16 cellular contexts compared by ENCODE assay signal in the genomic region with DNA sequence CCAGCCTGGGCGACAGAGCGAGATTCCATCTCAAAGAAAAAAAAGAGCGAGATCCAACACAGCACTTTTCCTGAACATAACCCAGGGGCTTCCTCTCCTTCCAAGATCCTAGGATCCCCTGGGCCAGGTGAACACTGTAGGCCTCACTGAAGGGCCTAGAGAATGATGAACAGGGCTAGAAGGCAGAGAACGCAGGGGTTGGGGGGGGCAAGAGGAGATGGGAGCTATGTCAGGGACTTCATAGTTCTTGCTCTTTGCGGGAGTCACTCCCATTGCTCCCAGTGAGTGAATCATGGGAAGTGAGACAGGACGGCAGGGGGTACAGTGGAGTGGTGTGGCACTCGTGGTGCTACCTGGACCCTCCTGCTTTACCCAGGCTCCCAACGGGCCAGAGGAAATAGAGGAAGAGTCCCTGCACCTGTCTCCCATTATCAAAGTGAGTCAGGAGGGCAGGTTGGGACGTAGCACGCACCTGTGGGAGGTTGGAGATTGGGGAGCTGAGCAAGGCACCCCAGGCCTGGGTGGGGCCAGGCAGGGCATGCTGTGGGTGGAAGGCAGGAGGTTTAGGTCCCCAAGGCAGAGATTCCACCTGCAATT. TPM values are rescaled to one million over a fixed set of nuclear protein-coding genes. Genes with fewer than 3 reads are reported as not detected.
DNase-seq lines count a peak whose midpoint lies in the region; TF ChIP-seq lines count a peak whose summit lies in the region.
"Had no signal": no experiment of that assay in that cellular context is flagged by ENCODE, and none has a peak within 500 bp of the region (broad histone marks: within the 10 kb centered on the region; RNA-seq: fewer than 3 reads in every experiment).

No MANE protein-coding gene starts in this region.

- DNase-seq in RWPE1 (ENCODE audit: low spot score) = peak; percentile 79
- no peak for DNase-seq in esophagus muscularis mucosa (ENCODE audit: extremely low spot score)
- DNase-seq in prostate gland (ENCODE audit: low spot score) = no peak
- DNase-seq in amniotic stem cell (lab: John Stamatoyannopoulos, UW) = no peak
- DNase-seq in AML-193 (lab: John Stamatoyannopoulos, UW) = no peak
- no peak for DNase-seq in NCI-H524 treated with DMSO at 0.1 percent for 48 hours (lab: John Stamatoyannopoulos, UW)
- DNase-seq in activated T-cell treated with anti-CD3 and anti-CD28 coated beads, Interleukin-2, amount 50 U/mL, for 1 hour = no peak
- DNase-seq: activated CD4-positive, CD25-positive, alpha-beta regulatory T cell treated with anti-CD3 and anti-CD28 coated beads, Interleukin-2, amount 50 U/mL, for 72 hours; CD4-positive, CD25-positive, alpha-beta regulatory T cell; GDM1; HCEC 1CT; midbrain; NCI-H1092; stimulated activated naive CD4-positive, alpha-beta T cell treated with Interleukin-2 at 50 U/mL for 16 hours had no signal

- H3K9me3 ChIP-seq in HEK293 (ENCODE audit: control insufficient read depth, insufficient read depth, low read depth, low read length) = no peaks in the 10 kb centered on the region
- H3K9me3 ChIP-seq in esophagus muscularis mucosa = no peaks in the 10 kb centered on the region
- H3K9me3 ChIP-seq in prostate gland = no peaks in the 10 kb centered on the region

- H3K27me3 ChIP-seq in esophagus muscularis mucosa (peaks cover 0 to 3% (median 0%) of the 10 kb centered on the region in 4 donors), prostate gland (replicated peaks; ENCODE audit: insufficient read depth) (no peaks in the 10 kb centered on the region)

- CTCF ChIA-PET in HEK293 (lab: Yijun Ruan, JAX) = interaction anchor here (0.6 to 20.1 kb wide), 7 partner anchors 10 to 590 kb away, joined by 3 to 316 read pairs (median 14); no protein-coding TSS in a partner anchor
- CTCF ChIA-PET in RWPE1 (lab: Yijun Ruan, JAX) = interaction anchor here (0.6 to 3.5 kb wide), 7 partner anchors 21 to 782 kb away, joined by 3 to 29 read pairs (median 3); no protein-coding TSS in a partner anchor

- peaks cover 4 to 12% of the 10 kb centered on the region in 2 experiments; a peak in 2 of 3 replicates for H3K36me3 ChIP-seq in HEK293 (ENCODE audit: control insufficient read depth in 2 of 2, insufficient read depth in 1 of 2, low read length in 2 of 2)
- H3K36me3 ChIP-seq in esophagus muscularis mucosa = peaks cover 0 to 7% (median 5%) of the 10 kb centered on the region in 4 donors
- no peaks in the 10 kb centered on the region for H3K36me3 ChIP-seq in prostate gland

- peak overlapping the region; percentile 89 for H3K27ac ChIP-seq in HEK293 (ENCODE audit: extremely low read depth, low read depth, low read length)
- H3K27ac ChIP-seq in RWPE1 = peak overlapping the region; percentile 96
- peak overlapping the region; percentile 90 to 93 (median 90) for H3K27ac ChIP-seq in esophagus muscularis mucosa (replicated peaks in 1 of 4)
- H3K27ac ChIP-seq in prostate gland = peak overlapping the region; percentile 97 to 98

- POLR2A ChIA-PET in HEK293 (lab: Yijun Ruan, JAX) = interaction anchor here (0.5 to 7.8 kb wide), 6 partner anchors 35 to 100 kb away, joined by 3 to 202 read pairs (median 29); a partner anchor contains a TSS
- POLR2A ChIA-PET in RWPE1 (lab: Yijun Ruan, JAX; ENCODE audit: low non-redundant PET) = interaction anchor here (0.6 to 3.1 kb wide), 3 partner anchors 42 to 45 kb away, joined by 3 to 17 read pairs (median 6); a partner anchor contains a TSS

- no peak for TF ChIP-seq POLR2A in esophagus muscularis mucosa (IDR thresholded peaks at IDR 0.05; ENCODE audit: low read depth)
- TF ChIP-seq POLR2A in prostate gland (IDR thresholded peaks at IDR 0.05) = no peak

- H3K4me3 ChIP-seq in HEK293 (ENCODE audit: low read depth, low read length) = no peak overlapping the region
- H3K4me3 ChIP-seq in esophagus muscularis mucosa = no peak overlapping the region
- no peak overlapping the region for H3K4me3 ChIP-seq in prostate gland

- no peak for TF ChIP-seq EP300 in esophagus muscularis mucosa (IDR thresholded peaks at IDR 0.05)

- TF ChIP-seq CTCF in HEK293 (tag by site-specific recombination; IDR thresholded peaks at IDR 0.05) = no peak
- TF ChIP-seq CTCF in RWPE1 (conservative IDR thresholded peaks at IDR 0.05; ENCODE audit: low read depth) = no peak
- TF ChIP-seq CTCF in esophagus muscularis mucosa (IDR thresholded peaks at IDR 0.05) = no peak
- no peak for TF ChIP-seq CTCF in prostate gland (IDR thresholded peaks at IDR 0.05)

- WGBS in esophagus muscularis mucosa = 93% methylated on average over 10 of the region's 10 CpGs
- 71% methylated on average over 10 of the region's 10 CpGs for WGBS in prostate gland

- intact Hi-C loops in esophagus muscularis mucosa (cut with DNase I) (no loop called here), prostate gland (cut with DNase I) (no loop called here)

- H3K4me1 ChIP-seq in HEK293 (ENCODE audit: control insufficient read depth, insufficient read depth, low read length) (peaks cover 18% of the 10 kb centered on the region), esophagus muscularis mucosa (peaks cover 7 to 70% (median 57%) of the 10 kb centered on the region in 4 donors), prostate gland (replicated peaks) (peaks cover 20% of the 10 kb centered on the region)

TF ChIP-seq in HEK293, 187 proteins besides CTCF, POLR2A, EP300 and RAD21:
- TF ChIP-seq ZNF214 (tag by site-specific recombination; IDR thresholded peaks at IDR 0.05; ENCODE audit: borderline replicate concordance) (no peak), ZNF600 (tag by site-specific recombination; IDR thresholded peaks at IDR 0.05) (peak; percentile 87), MZF1 (tag by site-specific recombination; IDR thresholded peaks at IDR 0.05; ENCODE audit: borderline replicate concordance) (no peak), GLIS1 (tag by site-specific recombination; IDR thresholded peaks at IDR 0.05) (peak; percentile 53), ZNF350 (tag by site-specific recombination; IDR thresholded peaks at IDR 0.05) (no peak), IKZF3 (tag by site-specific recombination; IDR thresholded peaks at IDR 0.05) (peak; percentile 47; the same call in 1 of the 2 replicates), ZXDB (tag by site-specific recombination; IDR thresholded peaks at IDR 0.05) (0 out of 2 replicates have a peak, but pooled peaks have one; percentile 10)
- TF ChIP-seq, protein P1, sequence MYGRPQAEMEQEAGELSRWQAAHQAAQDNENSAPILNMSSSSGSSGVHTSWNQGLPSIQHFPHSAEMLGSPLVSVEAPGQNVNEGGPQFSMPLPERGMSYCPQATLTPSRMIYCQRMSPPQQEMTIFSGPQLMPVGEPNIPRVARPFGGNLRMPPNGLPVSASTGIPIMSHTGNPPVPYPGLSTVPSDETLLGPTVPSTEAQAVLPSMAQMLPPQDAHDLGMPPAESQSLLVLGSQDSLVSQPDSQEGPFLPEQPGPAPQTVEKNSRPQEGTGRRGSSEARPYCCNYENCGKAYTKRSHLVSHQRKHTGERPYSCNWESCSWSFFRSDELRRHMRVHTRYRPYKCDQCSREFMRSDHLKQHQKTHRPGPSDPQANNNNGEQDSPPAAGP (tag by site-specific recombination; IDR thresholded peaks at IDR 0.05) = 0 out of 2 replicates have a peak, but pooled peaks have one; percentile 35

RNA-seq across cellular contexts. Expression of a gene that starts 1.3 kb away (rescaled TPM):
- total RNA-seq in esophagus muscularis mucosa = 100 to 1,000 TPM; 136 to 508 (median 387) TPM
- total RNA-seq in prostate gland = 100 to 1,000 TPM; 182 to 536 TPM
- total RNA-seq: CD4-positive, CD25-positive, alpha-beta regulatory T cell had no signal

RNA-seq across cellular contexts. Expression of a gene that starts 42.8 kb away (rescaled TPM):
- 10 to 100 TPM; 19.7 to 42.5 (median 23.6) TPM for total RNA-seq in esophagus muscularis mucosa
- total RNA-seq in prostate gland = 100 to 1,000 TPM; 211 to 737 TPM

RNA-seq across cellular contexts. Expression of a gene that starts 57.4 kb away (rescaled TPM):
- total RNA-seq in esophagus muscularis mucosa (1 to 10 TPM in 1 of 4 donors, under 1 TPM in 2, not detected in 1; 0.33 to 2.1 (median 0.75) TPM), prostate gland (1 to 10 TPM in 1 of 2 donors, not detected in 1; 1.0 TPM)
- total RNA-seq: CD4-positive, CD25-positive, alpha-beta regulatory T cell; renal cortical epithelial cell had no signal

Comparison
In these comparisons a context has a peak if more than half of its experiments do, and no peak if none do; other contexts are left out.
1. RNA of a gene that starts 42.8 kb away (total RNA-seq): 211 to 737 TPM in prostate gland; 19.7 to 42.5 TPM in esophagus muscularis mucosa; every median in the first group is over 4 times any median in the second.
2. Peak in every context shown above with its lines, with median percentiles within 50 percentile points of each other: H3K27ac ChIP-seq.